8 cellular contexts compared by ENCODE assay signal in the genomic region with DNA sequence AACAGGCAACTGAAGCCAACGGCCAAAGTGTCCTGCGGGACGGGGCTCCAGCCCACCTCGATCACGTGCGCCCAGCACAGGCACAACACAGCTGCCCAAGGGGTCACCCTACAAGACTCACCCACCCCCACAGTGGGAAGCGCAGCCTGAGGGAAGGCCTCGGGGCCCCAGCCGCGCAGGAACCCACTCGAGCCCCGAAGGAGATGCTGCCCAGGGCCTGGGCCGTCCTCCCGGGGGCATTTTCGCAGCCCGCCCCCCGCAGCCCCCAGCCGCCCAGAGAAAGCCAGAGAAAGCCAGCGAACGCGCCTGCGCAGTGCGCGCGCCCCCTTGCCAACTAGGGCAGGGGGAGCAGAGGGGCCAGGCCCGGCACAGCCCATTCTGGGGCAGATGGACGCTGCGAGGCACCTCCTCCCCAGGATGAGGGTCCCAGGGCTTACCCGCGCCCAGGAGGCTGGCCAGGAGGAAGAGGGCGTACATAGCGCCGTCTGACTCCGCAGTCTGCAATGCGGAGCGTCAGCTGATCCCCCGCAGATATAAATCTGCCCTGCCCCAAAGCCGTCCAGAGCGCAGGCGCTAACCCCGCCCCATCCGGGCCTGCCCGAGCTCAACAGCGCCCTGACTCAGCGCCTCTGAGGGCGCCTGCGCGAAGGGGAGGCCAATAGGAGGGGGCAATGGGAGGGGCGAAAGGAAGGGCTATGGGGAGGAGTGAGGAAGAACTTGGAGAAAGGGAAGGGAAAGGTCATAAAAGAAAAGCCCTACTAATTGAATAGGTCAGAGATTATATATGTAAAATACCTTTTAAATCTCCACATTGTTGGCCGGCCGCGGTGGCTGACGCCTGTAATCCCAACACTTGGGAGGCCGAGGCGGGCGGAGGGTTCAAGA. TPM values are rescaled to one million over a fixed set of nuclear protein-coding genes. Genes with fewer than 3 reads are reported as not detected.
A peak's percentile ranks its signal among the peaks of the same experiment; 100 is the strongest.
DNase-seq lines count a peak whose midpoint lies in the region; ATAC-seq and TF ChIP-seq lines count a peak whose summit lies in the region.

A gene (minus strand): TSS at position 507 of the 885 bp plus-strand sequence. CDS start 30 bp downstream, at position 477.

- ATAC-seq in GM21717 (IDR thresholded peaks at IDR 0.05; ENCODE audit: unreplicated experiment) = peak; percentile 83

- H3K9me3 Mint-ChIP-seq in activated T-cell treated with anti-CD3 and anti-CD28 coated beads, Interleukin-2, amount 50 U/mL, for 24 hours = no peaks in the 10 kb centered on the region

- peaks cover 8% of the 10 kb centered on the region for H3K36me3 Mint-ChIP-seq in activated T-cell treated with anti-CD3 and anti-CD28 coated beads, Interleukin-2, amount 50 U/mL, for 24 hours (ENCODE audit: low read depth)

- H3K4me3 ChIP-seq in epithelial cell of proximal tubule (ENCODE audit: low read depth, low read length) = peak within 1 kb of the TSS; percentile 100

- H3K27ac Mint-ChIP-seq in activated T-cell treated with anti-CD3 and anti-CD28 coated beads, Interleukin-2, amount 50 U/mL, for 24 hours = peak within 1 kb of the TSS; percentile 88

- DNase-seq in DMS153 treated with DMSO at 0.1 percent for 48 hours (lab: John Stamatoyannopoulos, UW; ENCODE audit: unreplicated experiment) = peak; percentile 95
- peak; percentile 97 for DNase-seq in KBM-7
- DNase-seq in activated T-cell treated with anti-CD3 and anti-CD28 coated beads, Interleukin-2, amount 50 U/mL, for 24 hours = peak; percentile 99
- peak; percentile 74 for DNase-seq in epithelial cell of proximal tubule (ENCODE audit: low read depth)
- DNase-seq in mucosa of gallbladder (ENCODE audit: low spot score) = peak; percentile 98
- DNase-seq in stimulated activated CD8-positive, alpha-beta memory T cell treated with anti-CD3 and anti-CD28 coated beads, Interleukin-4, amount 100 ng/mL, for 4 hours (ENCODE audit: low read depth in 2 of 2, low spot score in 1 of 2) = peak; percentile 97

- peak within 1 kb of the TSS; percentile 90 for H3K4me3 Mint-ChIP-seq in activated T-cell treated with anti-CD3 and anti-CD28 coated beads, Interleukin-2, amount 50 U/mL, for 24 hours

- peaks cover 44% of the 10 kb centered on the region for H3K4me1 Mint-ChIP-seq in activated T-cell treated with anti-CD3 and anti-CD28 coated beads, Interleukin-2, amount 50 U/mL, for 24 hours (ENCODE audit: low read depth)

- no peak for TF ChIP-seq CTCF in epithelial cell of proximal tubule (conservative IDR thresholded peaks at IDR 0.05; ENCODE audit: low read depth, low read length)

- H3K27me3 Mint-ChIP-seq in activated T-cell treated with anti-CD3 and anti-CD28 coated beads, Interleukin-2, amount 50 U/mL, for 24 hours = no peaks in the 10 kb centered on the region

- in situ Hi-C loops in KBM-7 (cut with MboI; ENCODE audit: low pct_unique_long_range_greater_than_20kb, low sequenced_read_pairs) = no loop called here

TF ChIP-seq in PFSK-1, 5 proteins besides CTCF, POLR2A, EP300 and RAD21:
- TF ChIP-seq FOXP2 (optimal IDR thresholded peaks at IDR 0.05; ENCODE audit: borderline replicate concordance, extremely low read depth, extremely low read length, insufficient read depth) (peak; percentile 96), SIN3A (IDR thresholded peaks at IDR 0.05; ENCODE audit: borderline replicate concordance, insufficient read depth, low read length) (peak; percentile 81; the same call in 1 of the 2 replicates), POLR2AphosphoS5 (IDR thresholded peaks at IDR 0.05; ENCODE audit: low read depth, low read length) (peak; percentile 96), TAF1 (IDR thresholded peaks at IDR 0.05; ENCODE audit: borderline replicate concordance, insufficient read depth, low read length) (peak; percentile 69; the same call in 1 of the 2 replicates)
- TF ChIP-seq, protein P1, sequence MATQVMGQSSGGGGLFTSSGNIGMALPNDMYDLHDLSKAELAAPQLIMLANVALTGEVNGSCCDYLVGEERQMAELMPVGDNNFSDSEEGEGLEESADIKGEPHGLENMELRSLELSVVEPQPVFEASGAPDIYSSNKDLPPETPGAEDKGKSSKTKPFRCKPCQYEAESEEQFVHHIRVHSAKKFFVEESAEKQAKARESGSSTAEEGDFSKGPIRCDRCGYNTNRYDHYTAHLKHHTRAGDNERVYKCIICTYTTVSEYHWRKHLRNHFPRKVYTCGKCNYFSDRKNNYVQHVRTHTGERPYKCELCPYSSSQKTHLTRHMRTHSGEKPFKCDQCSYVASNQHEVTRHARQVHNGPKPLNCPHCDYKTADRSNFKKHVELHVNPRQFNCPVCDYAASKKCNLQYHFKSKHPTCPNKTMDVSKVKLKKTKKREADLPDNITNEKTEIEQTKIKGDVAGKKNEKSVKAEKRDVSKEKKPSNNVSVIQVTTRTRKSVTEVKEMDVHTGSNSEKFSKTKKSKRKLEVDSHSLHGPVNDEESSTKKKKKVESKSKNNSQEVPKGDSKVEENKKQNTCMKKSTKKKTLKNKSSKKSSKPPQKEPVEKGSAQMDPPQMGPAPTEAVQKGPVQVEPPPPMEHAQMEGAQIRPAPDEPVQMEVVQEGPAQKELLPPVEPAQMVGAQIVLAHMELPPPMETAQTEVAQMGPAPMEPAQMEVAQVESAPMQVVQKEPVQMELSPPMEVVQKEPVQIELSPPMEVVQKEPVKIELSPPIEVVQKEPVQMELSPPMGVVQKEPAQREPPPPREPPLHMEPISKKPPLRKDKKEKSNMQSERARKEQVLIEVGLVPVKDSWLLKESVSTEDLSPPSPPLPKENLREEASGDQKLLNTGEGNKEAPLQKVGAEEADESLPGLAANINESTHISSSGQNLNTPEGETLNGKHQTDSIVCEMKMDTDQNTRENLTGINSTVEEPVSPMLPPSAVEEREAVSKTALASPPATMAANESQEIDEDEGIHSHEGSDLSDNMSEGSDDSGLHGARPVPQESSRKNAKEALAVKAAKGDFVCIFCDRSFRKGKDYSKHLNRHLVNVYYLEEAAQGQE (IDR thresholded peaks at IDR 0.05; ENCODE audit: insufficient read depth in 1 of 2, low read depth in 2 of 2, low read length in 2 of 2) = no peak

RNA-seq across cellular contexts. Expression of the gene that starts here (rescaled TPM):
- 611 TPM for polyA plus RNA-seq in PFSK-1 (2012; ENCODE audit: insufficient read length, low read depth)
- total RNA-seq in epithelial cell of proximal tubule (444 and 614 TPM in 2 replicates), mucosa of gallbladder (1,332 TPM)

Comparison
In these comparisons a context has a peak if more than half of its experiments do, and no peak if none do; other contexts are left out.
1. Peak in every context shown above with its lines: DNase-seq, ATAC-seq and H3K4me3 ChIP-seq.